ENCODE assay signal across 30 cellular contexts in the genomic region with DNA sequence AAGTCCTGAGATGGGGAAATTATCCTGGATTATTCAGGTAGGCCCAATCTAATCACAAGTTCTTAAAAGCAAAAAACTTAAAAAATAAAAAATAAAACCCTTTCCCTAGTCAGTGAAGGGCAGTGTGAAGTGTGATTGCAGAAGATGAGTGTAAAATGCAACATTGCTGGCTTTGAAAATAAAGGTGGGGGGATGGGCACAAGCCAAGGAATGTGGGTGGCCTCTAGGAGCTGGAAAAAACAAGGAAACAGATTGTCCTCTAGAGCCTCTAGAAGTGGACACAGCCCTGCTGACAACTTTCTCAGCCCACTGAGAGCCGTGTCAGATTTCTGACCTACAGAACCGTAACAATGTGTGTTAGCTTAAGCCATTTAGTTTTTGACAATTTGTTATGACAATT.
"Had no signal": no experiment of that assay in that cellular context is flagged by ENCODE, and none has a peak within 500 bp of the region (broad histone marks: within the 10 kb centered on the region; RNA-seq: fewer than 3 reads in every experiment).

No MANE protein-coding gene starts in this region.

- H3K4me2 ChIP-seq: neural progenitor cell had no signal

- H3K36me3 Mint-ChIP-seq: memory B cell; mesothelial cell of epicardium; naive B cell; natural killer cell; neural progenitor cell; stimulated activated effector memory CD8-positive, alpha-beta T cell treated with anti-CD3 and anti-CD28 coated beads, Interleukin-12 subunit alpha, Interleukin-12 subunit beta, amount 100 ng/mL, for 72 hours had no signal

- FAIRE-seq: urothelium cell line had no signal

- H3K4me3 ChIP-seq: heart left ventricle, left ventricle myocardium inferior, lung, neural progenitor cell, ovary, right atrium auricular region, right lobe of liver, skin epidermis, suprapubic skin, thoracic aorta, tibial artery, upper lobe of right lung had no signal

- H3K27me3 ChIP-seq: neural progenitor cell, neutrophil, ovary, right atrium auricular region, right lobe of liver, tibial artery, upper lobe of right lung had no signal

- H3K9me3 Mint-ChIP-seq: memory B cell; mesothelial cell of epicardium; natural killer cell; nephron progenitor cell; neural progenitor cell; stimulated activated naive CD8-positive, alpha-beta T cell treated with anti-CD3 and anti-CD28 coated beads, Interleukin-15, Interleukin-2, amounts not matched to agents 100 ng/mL and 50 ng/mL, for 24 hours had no signal

- H3K9ac ChIP-seq: neural progenitor cell had no signal

- ATAC-seq: heart left ventricle; natural killer cell; right lobe of liver; stimulated activated effector memory CD8-positive, alpha-beta T cell treated with anti-CD3 and anti-CD28 coated beads, Interleukin-12 subunit alpha, Interleukin-12 subunit beta, amount 100 ng/mL, for 72 hours; upper lobe of right lung had no signal

- H3K4me3 Mint-ChIP-seq: memory B cell; mesothelial cell of epicardium; naive B cell; natural killer cell; nephron progenitor cell; neural progenitor cell; stimulated activated effector memory CD8-positive, alpha-beta T cell treated with anti-CD3 and anti-CD28 coated beads, Interleukin-12 subunit alpha, Interleukin-12 subunit beta, amount 100 ng/mL, for 72 hours; stimulated activated naive CD8-positive, alpha-beta T cell treated with anti-CD3 and anti-CD28 coated beads, Interleukin-15, Interleukin-2, amounts not matched to agents 100 ng/mL and 50 ng/mL, for 24 hours had no signal

- H3K36me3 ChIP-seq: heart left ventricle, left ventricle myocardium inferior, neural progenitor cell, neutrophil, ovary, right atrium auricular region, right lobe of liver, suprapubic skin, thoracic aorta, tibial artery, upper lobe of right lung had no signal

- H3K9me3 ChIP-seq: heart left ventricle, left ventricle myocardium inferior, neutrophil, ovary, right atrium auricular region, right lobe of liver, suprapubic skin, thoracic aorta, tibial artery, upper lobe of right lung had no signal

- H3K27ac ChIP-seq: heart left ventricle, left ventricle myocardium inferior, neural progenitor cell, neutrophil, ovary, right atrium auricular region, right lobe of liver, skin epidermis, suprapubic skin, thoracic aorta, tibial artery, upper lobe of right lung had no signal

- H3K4me1 Mint-ChIP-seq: memory B cell; naive B cell; natural killer cell; stimulated activated effector memory CD8-positive, alpha-beta T cell treated with anti-CD3 and anti-CD28 coated beads, Interleukin-12 subunit alpha, Interleukin-12 subunit beta, amount 100 ng/mL, for 72 hours had no signal

- H3K4me1 ChIP-seq: heart left ventricle, left ventricle myocardium inferior, right atrium auricular region, right lobe of liver, suprapubic skin, tibial artery, upper lobe of right lung had no signal

- H2AFZ ChIP-seq: neural progenitor cell had no signal

- H3K27ac Mint-ChIP-seq: memory B cell; mesothelial cell of epicardium; naive B cell; natural killer cell; nephron progenitor cell; neural progenitor cell; stimulated activated effector memory CD8-positive, alpha-beta T cell treated with anti-CD3 and anti-CD28 coated beads, Interleukin-12 subunit alpha, Interleukin-12 subunit beta, amount 100 ng/mL, for 72 hours; stimulated activated naive CD8-positive, alpha-beta T cell treated with anti-CD3 and anti-CD28 coated beads, Interleukin-15, Interleukin-2, amounts not matched to agents 100 ng/mL and 50 ng/mL, for 24 hours had no signal

- DNase-seq: heart left ventricle; hypothalamus; islet precursor cell; left ventricle myocardium inferior; naive B cell; natural killer cell; nephron progenitor cell; occipital lobe; ovary; right lobe of liver; stimulated activated CD4-positive, alpha-beta T cell treated with anti-CD3 and anti-CD28 coated beads, Interleukin-12 subunit alpha, Interleukin-12 subunit beta, amount 100 ng/mL, for 4 hours; stimulated activated CD4-positive, alpha-beta T cell treated with anti-CD3 and anti-CD28 coated beads, Interleukin-15, amount 100 ng/mL, for 24 hours; stimulated activated CD4-positive, alpha-beta T cell treated with anti-CD3 and anti-CD28 coated beads, Interleukin-2, amount 100 ng/mL, for 24 hours; stimulated activated CD4-positive, alpha-beta T cell treated with anti-CD3 and anti-CD28 coated beads, Interleukin-4, amount 100 ng/mL, for 24 hours; stimulated activated naive CD4-positive, alpha-beta T cell; tibial artery; trophoblast cell; upper lobe of right lung had no signal
